Comparison of ENCODE assay signal across 16 cellular contexts in genomic region chr4:153028535-153028934, GRCh38.
"Had no signal": no experiment of that assay in that cellular context is flagged by ENCODE, and none has a peak within 500 bp of the region (broad histone marks: within the 10 kb centered on the region; RNA-seq: fewer than 3 reads in every experiment).

No MANE protein-coding gene starts in this region.

- H3K27ac ChIP-seq: foreskin keratinocyte, parathyroid adenoma, prostate gland, right lobe of liver, tibial artery, upper lobe of left lung, uterus had no signal

- H3K4me1 ChIP-seq: parathyroid adenoma, prostate gland, right lobe of liver, tibial artery, upper lobe of left lung, uterus had no signal

- H3K79me2 ChIP-seq: parathyroid adenoma had no signal

- H3K4me3 Mint-ChIP-seq: naive thymus-derived CD4-positive, alpha-beta T cell; nephron progenitor cell; stimulated activated memory B cell treated with anti-CD40 and anti-IgM and Interleukin-4, amounts not matched to agents 10 μg/mL and 1 μg/mL and 100 μg/mL, for 72 hours; stimulated activated naive CD8-positive, alpha-beta T cell treated with anti-CD3 and anti-CD28 coated beads, Interleukin-15, Interleukin-2, amounts not matched to agents 100 ng/mL and 50 ng/mL, for 24 hours had no signal

- ATAC-seq: foreskin keratinocyte; left colon; left ventricle myocardium superior; naive thymus-derived CD4-positive, alpha-beta T cell; right lobe of liver; stimulated activated memory B cell treated with anti-CD40 and anti-IgM and Interleukin-4, amounts not matched to agents 10 μg/mL and 1 μg/mL and 100 μg/mL, for 72 hours had no signal

- H3K27me3 ChIP-seq: foreskin keratinocyte, right lobe of liver, tibial artery, upper lobe of left lung, uterus had no signal

- DNase-seq: dermis blood vessel endothelial cell; erythroblast; foreskin keratinocyte; left colon; left ventricle myocardium superior; naive thymus-derived CD4-positive, alpha-beta T cell; nephron progenitor cell; right lobe of liver; stimulated activated CD4-positive, alpha-beta T cell treated with anti-CD3 and anti-CD28 coated beads, Interleukin-4, amount 100 ng/mL, for 24 hours; tibial artery; upper lobe of left lung; uterus had no signal

- H3K27ac Mint-ChIP-seq: naive thymus-derived CD4-positive, alpha-beta T cell; nephron progenitor cell; stimulated activated memory B cell treated with anti-CD40 and anti-IgM and Interleukin-4, amounts not matched to agents 10 μg/mL and 1 μg/mL and 100 μg/mL, for 72 hours; stimulated activated naive CD8-positive, alpha-beta T cell treated with anti-CD3 and anti-CD28 coated beads, Interleukin-15, Interleukin-2, amounts not matched to agents 100 ng/mL and 50 ng/mL, for 24 hours had no signal

- H3K9me3 ChIP-seq: prostate gland, right lobe of liver, uterus had no signal

- H3K27me3 Mint-ChIP-seq: stimulated activated memory B cell treated with anti-CD40 and anti-IgM and Interleukin-4, amounts not matched to agents 10 μg/mL and 1 μg/mL and 100 μg/mL, for 72 hours; stimulated activated naive CD8-positive, alpha-beta T cell treated with anti-CD3 and anti-CD28 coated beads, Interleukin-15, Interleukin-2, amounts not matched to agents 100 ng/mL and 50 ng/mL, for 24 hours had no signal

- H3K4me3 ChIP-seq: prostate gland, right lobe of liver, tibial artery, upper lobe of left lung, uterus had no signal

- H3K36me3 ChIP-seq: prostate gland, right lobe of liver, tibial artery, upper lobe of left lung, uterus had no signal

- H2AFZ ChIP-seq: parathyroid adenoma had no signal
